Comparison of ENCODE assay signal across 1 cellular context in the genomic region with DNA sequence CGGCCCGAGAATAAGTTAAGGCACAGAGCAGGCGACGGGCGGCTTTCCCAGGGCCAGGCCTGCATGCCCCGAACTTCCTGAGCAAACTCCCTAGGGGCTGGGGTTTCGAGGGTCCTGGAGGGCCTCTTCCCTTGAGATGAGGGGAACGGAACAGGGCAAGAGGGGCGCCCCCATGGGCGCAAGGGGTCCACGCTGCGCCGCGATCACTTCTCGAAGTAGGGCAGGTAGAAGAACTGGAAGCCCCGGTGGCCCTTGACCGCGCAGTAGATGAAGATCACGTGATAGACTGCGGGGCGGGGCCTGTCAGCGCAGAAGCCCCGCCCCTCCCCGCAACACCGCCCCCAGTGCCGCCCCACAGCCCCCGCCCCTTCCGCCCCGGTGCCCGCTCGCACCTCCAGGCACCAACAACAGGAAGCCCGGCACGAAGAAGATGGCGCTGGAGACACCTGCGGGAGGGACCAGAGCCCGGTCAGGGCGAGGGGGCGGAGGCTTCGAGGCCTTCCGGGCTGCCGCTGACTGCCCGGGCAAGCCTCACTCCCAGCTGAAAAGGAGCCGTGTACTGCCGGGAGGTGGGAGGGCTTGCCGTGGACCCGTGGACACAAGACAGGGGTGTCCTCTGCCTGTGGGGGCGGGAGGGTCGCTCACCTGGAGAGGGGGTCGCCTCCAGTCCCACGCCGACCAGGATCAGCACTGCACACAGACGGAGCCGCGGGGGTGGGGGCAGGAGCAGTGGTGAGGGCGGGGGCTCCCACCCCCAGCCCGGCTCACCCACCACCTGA.
TF ChIP-seq lines count a peak whose summit lies in the region.

No MANE protein-coding gene starts in this region.

TF ChIP-seq in HepG2, 621 proteins besides CTCF, POLR2A, EP300 and RAD21 (continued from another document):
- 0 out of 2 replicates have a peak, but pooled peaks have one; percentile 39 for TF ChIP-seq SMAD1 (CRISPR knock-in tag; IDR thresholded peaks at IDR 0.05; ENCODE audit: borderline replicate concordance, low read depth)
- no peak for TF ChIP-seq ZNF614 (CRISPR knock-in tag; IDR thresholded peaks at IDR 0.05; ENCODE audit: borderline replicate concordance)
- 0 out of 2 replicates have a peak, but pooled peaks have one; percentile 16 for TF ChIP-seq MEIS2 (CRISPR knock-in tag; IDR thresholded peaks at IDR 0.05)
- 0 out of 2 replicates have a peak, but pooled peaks have one; percentile 39 for TF ChIP-seq ZC3H13 (CRISPR knock-in tag; IDR thresholded peaks at IDR 0.05)
TF ChIP-seq in HepG2: peak in this region for 136.
